ENCODE assay signal across 8 cellular contexts in the genomic region with DNA sequence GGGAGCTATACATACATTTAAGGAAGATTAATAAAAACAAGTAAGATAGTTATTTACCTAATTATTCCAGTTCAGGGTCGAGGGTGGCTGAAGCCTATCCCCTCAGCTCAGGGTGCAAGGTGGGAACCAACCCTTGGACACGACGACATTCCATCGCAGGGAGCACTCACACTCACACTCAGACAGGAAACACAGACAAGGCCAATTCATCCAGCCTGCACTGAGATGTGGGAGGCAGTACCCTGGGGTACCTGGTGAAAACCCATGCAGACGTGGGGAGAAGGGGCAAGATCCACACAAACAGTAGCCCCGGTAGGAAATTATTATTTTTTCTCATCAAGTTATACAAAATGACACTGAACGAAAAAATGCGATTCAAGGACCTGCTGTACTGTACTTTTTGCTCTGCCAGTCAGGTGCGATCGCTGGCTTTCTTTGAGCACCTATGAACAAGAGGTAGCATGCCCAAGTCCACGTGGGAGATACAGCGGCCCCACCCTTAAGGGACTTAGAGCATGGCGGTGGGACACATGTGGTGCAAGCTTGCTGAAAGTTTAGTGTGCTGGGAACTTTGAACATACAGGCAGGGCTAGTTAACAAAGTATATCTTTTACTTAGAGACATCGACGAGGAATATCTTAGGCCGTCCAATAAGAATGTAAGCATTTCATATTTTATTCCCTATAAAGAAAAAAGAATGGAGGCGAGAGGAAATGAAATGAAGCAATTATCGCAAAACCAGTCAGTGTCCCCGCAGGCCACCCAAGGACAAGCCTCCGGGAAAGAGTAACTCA. TPM values are rescaled to one million over a fixed set of nuclear protein-coding genes. Genes with fewer than 3 reads are reported as not detected.
A peak's percentile ranks its signal among the peaks of the same experiment; 100 is the strongest.
DNase-seq lines count a peak whose midpoint lies in the region; ATAC-seq, FAIRE-seq and TF ChIP-seq lines count a peak whose summit lies in the region.

No MANE protein-coding gene starts in this region.

- POLR2A ChIA-PET in Panc1 (lab: Charles Lee) = interaction anchor here (0.6 kb wide), 1 partner anchor 96 kb away, joined by 8 read pairs; no protein-coding TSS in a partner anchor

- DNase-seq in DMS 273 treated with DMSO at 0.1 percent for 48 hours (lab: John Stamatoyannopoulos, UW) = peak; percentile 61
- peak; percentile 51 for DNase-seq in HK-2 (ENCODE audit: unreplicated experiment)
- peak; percentile 24 for DNase-seq in Panc1 (ENCODE audit: low read depth, low spot score)
- peak; percentile 56 for DNase-seq in activated naive CD8-positive, alpha-beta T cell treated with anti-CD3 and anti-CD28 coated beads for 36 hours
- peak; percentile 89 for DNase-seq in small intestine

- peak overlapping the region; percentile 97 for H3K27ac Mint-ChIP-seq in activated naive CD8-positive, alpha-beta T cell treated with anti-CD3 and anti-CD28 coated beads for 36 hours

- H3K4me3 ChIP-seq in Panc1 (ENCODE audit: low read depth in 2 of 2, low read length in 2 of 2) (peak overlapping the region; percentile 95), iPS-11a (ENCODE audit: low read depth, low read length) (peak overlapping the region; percentile 67), small intestine (ENCODE audit: low read depth in 1 of 2, low read length in 2 of 2) (peak overlapping the region; percentile 34 to 65)

- ATAC-seq in Panc1 = 0 out of 2 replicates have a peak, but pooled peaks have one; percentile 27
- ATAC-seq in GM21515 (IDR thresholded peaks at IDR 0.05; ENCODE audit: unreplicated experiment) = no peak
- no peak for ATAC-seq in HG03097 (IDR thresholded peaks at IDR 0.05; ENCODE audit: low FRiP score, unreplicated experiment)

- no peaks in the 10 kb centered on the region for H3K27me3 ChIP-seq in Panc1 (ENCODE audit: control insufficient read depth, insufficient read depth, low read length)
- no peaks in the 10 kb centered on the region for H3K27me3 ChIP-seq in small intestine (ENCODE audit: control insufficient read depth in 2 of 2, insufficient read depth in 2 of 2, low read length in 2 of 2)

- CTCF ChIA-PET in Panc1 (lab: Charles Lee) = no interaction called here

- intact Hi-C loops in Panc1 (cut with micrococcal nuclease; ENCODE audit: unreplicated experiment) = loop anchor here (5.0 kb wide), 2 partner anchors 446 to 461 kb away; no protein-coding TSS in a partner anchor

- peaks cover 4% of the 10 kb centered on the region; the same call in 1 of the 2 replicates for H3K36me3 ChIP-seq in Panc1 (ENCODE audit: control insufficient read depth, insufficient read depth, low read length)
- no peaks in the 10 kb centered on the region for H3K36me3 ChIP-seq in small intestine (ENCODE audit: control insufficient read depth in 2 of 2, insufficient read depth in 2 of 2, low read length in 2 of 2)

- WGBS in small intestine, 3 donors = 4 to 16% (median 8%) methylated on average over 20 of the region's 20 CpGs

- peaks cover 40% of the 10 kb centered on the region for H3K4me1 Mint-ChIP-seq in activated naive CD8-positive, alpha-beta T cell treated with anti-CD3 and anti-CD28 coated beads for 36 hours

- no peak for TF ChIP-seq CTCF in Panc1 (IDR thresholded peaks at IDR 0.05)

- peaks cover 10% of the 10 kb centered on the region for H3K4me1 ChIP-seq in Panc1 (ENCODE audit: control insufficient read depth, insufficient read depth, low read length)
- H3K4me1 ChIP-seq in small intestine (ENCODE audit: control insufficient read depth in 2 of 2, insufficient read depth in 1 of 2, low read depth in 1 of 2, low read length in 1 of 2) = no peaks in the 10 kb centered on the region

- FAIRE-seq in small intestine (lab: Jason Lieb, UNC) = no peak

- peaks cover 75% of the 10 kb centered on the region for H3K36me3 Mint-ChIP-seq in activated naive CD8-positive, alpha-beta T cell treated with anti-CD3 and anti-CD28 coated beads for 36 hours

- BruUV-seq in Panc1 (replicated peaks; lab: Mats Ljungman, UMichigan) = TSS peak; percentile 67

- H3K9me3 Mint-ChIP-seq in activated naive CD8-positive, alpha-beta T cell treated with anti-CD3 and anti-CD28 coated beads for 36 hours = peaks cover 5% of the 10 kb centered on the region

- in situ Hi-C loops in Panc1 (cut with HindIII; ENCODE audit: low pct_unique_long_range_greater_than_20kb, low sequenced_read_pairs) = no loop called here

- peak overlapping the region; percentile 88 for H3K4me3 Mint-ChIP-seq in activated naive CD8-positive, alpha-beta T cell treated with anti-CD3 and anti-CD28 coated beads for 36 hours

- H3K27ac ChIP-seq in Panc1 (ENCODE audit: low read length) = peak overlapping the region; percentile 96
- H3K27ac ChIP-seq in small intestine (ENCODE audit: low read depth in 1 of 2, low read length in 1 of 2) = peak overlapping the region; percentile 79 to 93

- H3K9me3 ChIP-seq in Panc1 (ENCODE audit: control insufficient read depth, insufficient read depth, low read depth, low read length) (peaks cover 7% of the 10 kb centered on the region; the same call in 1 of the 2 replicates), small intestine (ENCODE audit: control insufficient read depth, low read depth) (no peaks in the 10 kb centered on the region)

- H3K27me3 Mint-ChIP-seq in activated naive CD8-positive, alpha-beta T cell treated with anti-CD3 and anti-CD28 coated beads for 36 hours = no peaks in the 10 kb centered on the region

RNA-seq across cellular contexts. Expression of gene METTL8, which starts 0.6 kb away (rescaled TPM):
- total RNA-seq in Panc1 (2021; ENCODE audit: unreplicated experiment) = 27.7 TPM
- polyA plus RNA-seq in Panc1 (2012; ENCODE audit: insufficient read length) = 9.4 TPM
- total RNA-seq in activated naive CD8-positive, alpha-beta T cell treated with anti-CD3 and anti-CD28 coated beads for 36 hours = 10 to 100 TPM; 49.4 to 52.7 TPM
- 1 to 10 TPM; 2.2 to 8.5 (median 6.2) TPM for polyA plus RNA-seq in small intestine

RNA-seq across cellular contexts. Expression of gene DCAF17, which starts 0.9 kb away (rescaled TPM):
- total RNA-seq in Panc1 (2021; ENCODE audit: unreplicated experiment) = 19.0 TPM
- 5.7 TPM for polyA plus RNA-seq in Panc1 (2012; ENCODE audit: insufficient read length)
- 10 to 100 TPM; 18.8 to 18.9 TPM for total RNA-seq in activated naive CD8-positive, alpha-beta T cell treated with anti-CD3 and anti-CD28 coated beads for 36 hours
- 1 to 10 TPM; 3.5 to 5.9 (median 5.6) TPM for polyA plus RNA-seq in small intestine

Comparison
In these comparisons a context has a peak if more than half of its experiments do, and no peak if none do; other contexts are left out.
1. DNase-seq: peak in every context shown above with its lines; median percentile 89 in small intestine; 61 in DMS 273 treated with DMSO at 0.1 percent for 48 hours; 56 in activated naive CD8-positive, alpha-beta T cell treated with anti-CD3 and anti-CD28 coated beads for 36 hours; 51 in HK-2; 24 in Panc1.